7 cellular contexts compared by ENCODE assay signal in genomic region chr5:142237707-142238106, GRCh38.
"Had no signal": no experiment of that assay in that cellular context is flagged by ENCODE, and none has a peak within 500 bp of the region (broad histone marks: within the 10 kb centered on the region; RNA-seq: fewer than 3 reads in every experiment).

No MANE protein-coding gene starts in this region.

- DNase-seq: H7, IMR-90, KBM-7 had no signal

- H2AFZ ChIP-seq: GM23338 had no signal

- H3K4me3 ChIP-seq: GM23338, HAP-1 had no signal

- FAIRE-seq: HTR-8/SVneo had no signal

- ATAC-seq: GM23338, HCT116 had no signal

- H3K9me3 ChIP-seq: HAP-1 had no signal

- H3K36me3 ChIP-seq: HAP-1 had no signal
